In genomic region chr22:38104084-38104483, GRCh38 we compare ENCODE assay signal across 12 cellular contexts. TPM values are rescaled to one million over a fixed set of nuclear protein-coding genes. Genes with fewer than 3 reads are reported as not detected.
DNase-seq lines count a peak whose midpoint lies in the region; ATAC-seq lines count a peak whose summit lies in the region.
"Had no signal": no experiment of that assay in that cellular context is flagged by ENCODE, and none has a peak within 500 bp of the region (broad histone marks: within the 10 kb centered on the region; RNA-seq: fewer than 3 reads in every experiment).

No MANE protein-coding gene starts in this region.

- peak overlapping the region; percentile 50 to 82 (median 74) for H3K27ac Mint-ChIP-seq in immature natural killer cell
- no peak overlapping the region for H3K27ac Mint-ChIP-seq in stimulated activated naive B cell treated with anti-CD40 and anti-IgM and Interleukin-4, amounts not matched to agents 10 μg/mL and 1 μg/mL and 100 μg/mL, for 72 hours

- H3K36me3 ChIP-seq in H7 (replicated peaks; ENCODE audit: control insufficient read depth, insufficient read depth, low read length): no peaks in the 10 kb centered on the region
- H3K36me3 ChIP-seq: breast epithelium had no signal

- ATAC-seq in stimulated activated naive B cell treated with anti-CD40 and anti-IgM and Interleukin-4, amounts not matched to agents 10 μg/mL and 1 μg/mL and 100 μg/mL, for 72 hours (replicated peaks): no peak
- ATAC-seq in HG03457 (IDR thresholded peaks at IDR 0.05; ENCODE audit: unreplicated experiment): no peak

- peak overlapping the region; percentile 72 to 81 (median 77) for H3K4me3 Mint-ChIP-seq in immature natural killer cell
- no peak overlapping the region for H3K4me3 Mint-ChIP-seq in stimulated activated naive B cell treated with anti-CD40 and anti-IgM and Interleukin-4, amounts not matched to agents 10 μg/mL and 1 μg/mL and 100 μg/mL, for 72 hours

- H3K27me3 Mint-ChIP-seq in immature natural killer cell (ENCODE audit: low read depth in 3 of 3): peaks cover 17 to 26% (median 19%) of the 10 kb centered on the region in 3 donors
- no peaks in the 10 kb centered on the region for H3K27me3 Mint-ChIP-seq in stimulated activated naive B cell treated with anti-CD40 and anti-IgM and Interleukin-4, amounts not matched to agents 10 μg/mL and 1 μg/mL and 100 μg/mL, for 72 hours

- no peaks in the 10 kb centered on the region for H3K27me3 ChIP-seq in H7 (ENCODE audit: control insufficient read depth, insufficient read depth, low read length)
- H3K27me3 ChIP-seq: breast epithelium had no signal

- H3K9me3 Mint-ChIP-seq in immature natural killer cell: no peaks in the 10 kb centered on the region
- no peaks in the 10 kb centered on the region for H3K9me3 Mint-ChIP-seq in stimulated activated naive B cell treated with anti-CD40 and anti-IgM and Interleukin-4, amounts not matched to agents 10 μg/mL and 1 μg/mL and 100 μg/mL, for 72 hours

- DNase-seq in AG20443 (ENCODE audit: low spot score) (peak; percentile 42), H7 (peak; percentile 90), UCSD-AML1 (lab: John Stamatoyannopoulos, UW; ENCODE audit: unreplicated experiment) (peak; percentile 21), immature natural killer cell (no peak), NCI-H510A (lab: John Stamatoyannopoulos, UW) (no peak)
- no peak for DNase-seq in stimulated activated naive B cell treated with anti-CD40 and anti-IgM and Interleukin-4, amounts not matched to agents 10 μg/mL and 1 μg/mL and 100 μg/mL, for 72 hours
- DNase-seq in activated effector memory CD4-positive, alpha-beta T cell treated with anti-CD3 and anti-CD28 coated beads, Interleukin-2, amount 50 U/mL, for 16 hours: no peak
- DNase-seq: activated CD4-positive, CD25-positive, alpha-beta regulatory T cell; NCI-H1105 treated with DMSO at 0.1 percent for 48 hours; stimulated activated CD4-positive, alpha-beta T cell treated with anti-CD3 and anti-CD28 coated beads, Interleukin-1b, Interleukin-23, amount 100 ng/mL, for 48 hours had no signal

- no peak overlapping the region for H3K4me3 ChIP-seq in H7 (ENCODE audit: insufficient read depth, low read depth, low read length)
- H3K4me3 ChIP-seq: breast epithelium had no signal

- H3K4me1 Mint-ChIP-seq in immature natural killer cell: peaks cover 47 to 56% of the 10 kb centered on the region in 2 donors
- H3K4me1 Mint-ChIP-seq in stimulated activated naive B cell treated with anti-CD40 and anti-IgM and Interleukin-4, amounts not matched to agents 10 μg/mL and 1 μg/mL and 100 μg/mL, for 72 hours: peaks cover 0 to 4% of the 10 kb centered on the region in 2 donors

- H3K36me3 Mint-ChIP-seq in immature natural killer cell: peaks cover 0 to 5% (median 3%) of the 10 kb centered on the region in 3 donors
- peaks cover 2 to 11% of the 10 kb centered on the region in 2 donors for H3K36me3 Mint-ChIP-seq in stimulated activated naive B cell treated with anti-CD40 and anti-IgM and Interleukin-4, amounts not matched to agents 10 μg/mL and 1 μg/mL and 100 μg/mL, for 72 hours

RNA-seq across cellular contexts. Expression of gene BAIAP2L2, which starts 6.4 kb away (rescaled TPM):
- 1.0 and 2.7 TPM in 2 replicates for total RNA-seq in H7 (2014; rRNA removed; shearing (Covaris generic))
- under 1 TPM in 1 of 3 donors, not detected in 2; 0.21 TPM for polyA plus RNA-seq in immature natural killer cell

RNA-seq across cellular contexts. Expression of gene SLC16A8, which starts 20.1 kb away (rescaled TPM):
- total RNA-seq in H7 (2014; rRNA removed; shearing (Covaris generic)): not detected in 2 replicates
- under 1 TPM in 1 of 3 donors, not detected in 2; 0.42 TPM for polyA plus RNA-seq in immature natural killer cell

RNA-seq across cellular contexts. Expression of gene PICK1, which starts 46.9 kb away (rescaled TPM):
- total RNA-seq in H7 (2014; rRNA removed; shearing (Covaris generic)): 19.4 and 20.3 TPM in 2 replicates
- polyA plus RNA-seq in immature natural killer cell: 10 to 100 TPM in 1 of 3 donors, 1 to 10 TPM in 1, under 1 TPM in 1; 0.12 to 11.1 (median 6.0) TPM

Comparison
In these comparisons a context has a peak if more than half of its experiments do, and no peak if none do; other contexts are left out.
1. DNase-seq: peak in AG20443 (single experiment), H7 (single experiment) and UCSD-AML1 (single experiment); none in immature natural killer cell (0 of 3), stimulated activated naive B cell treated with anti-CD40 and anti-IgM and Interleukin-4, amounts not matched to agents 10 μg/mL and 1 μg/mL and 100 μg/mL, for 72 hours (single experiment), NCI-H510A (single experiment) and activated effector memory CD4-positive, alpha-beta T cell treated with anti-CD3 and anti-CD28 coated beads, Interleukin-2, amount 50 U/mL, for 16 hours (single experiment).
2. H3K4me3 Mint-ChIP-seq: peak in immature natural killer cell (5 of 5); none in stimulated activated naive B cell treated with anti-CD40 and anti-IgM and Interleukin-4, amounts not matched to agents 10 μg/mL and 1 μg/mL and 100 μg/mL, for 72 hours (0 of 2).